In the genomic region with DNA sequence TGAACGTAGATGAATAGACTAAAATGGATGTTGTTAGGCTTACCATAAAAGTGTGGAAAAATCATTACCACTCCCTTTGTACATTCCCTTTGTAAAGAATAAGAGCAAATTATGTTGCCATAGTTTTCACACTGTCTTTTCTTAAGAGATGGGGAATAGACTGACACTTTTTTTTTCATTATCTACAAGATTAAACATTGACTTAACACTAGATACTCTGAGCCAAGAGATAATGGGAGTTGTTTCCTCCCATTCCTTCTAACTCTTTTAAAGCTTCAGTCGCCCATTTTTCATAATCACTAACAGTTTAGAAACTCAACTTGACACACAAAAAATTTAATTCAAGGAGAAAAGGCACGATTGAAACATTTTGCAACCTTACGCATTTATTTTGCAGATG, we compare ENCODE assay signal across 1 cellular context.
TF ChIP-seq lines count a peak whose summit lies in the region.

No MANE protein-coding gene starts in this region.

TF ChIP-seq in WTC11, 78 proteins besides CTCF, POLR2A, EP300 and RAD21 (continued from another document):
- TF ChIP-seq, protein P1, sequence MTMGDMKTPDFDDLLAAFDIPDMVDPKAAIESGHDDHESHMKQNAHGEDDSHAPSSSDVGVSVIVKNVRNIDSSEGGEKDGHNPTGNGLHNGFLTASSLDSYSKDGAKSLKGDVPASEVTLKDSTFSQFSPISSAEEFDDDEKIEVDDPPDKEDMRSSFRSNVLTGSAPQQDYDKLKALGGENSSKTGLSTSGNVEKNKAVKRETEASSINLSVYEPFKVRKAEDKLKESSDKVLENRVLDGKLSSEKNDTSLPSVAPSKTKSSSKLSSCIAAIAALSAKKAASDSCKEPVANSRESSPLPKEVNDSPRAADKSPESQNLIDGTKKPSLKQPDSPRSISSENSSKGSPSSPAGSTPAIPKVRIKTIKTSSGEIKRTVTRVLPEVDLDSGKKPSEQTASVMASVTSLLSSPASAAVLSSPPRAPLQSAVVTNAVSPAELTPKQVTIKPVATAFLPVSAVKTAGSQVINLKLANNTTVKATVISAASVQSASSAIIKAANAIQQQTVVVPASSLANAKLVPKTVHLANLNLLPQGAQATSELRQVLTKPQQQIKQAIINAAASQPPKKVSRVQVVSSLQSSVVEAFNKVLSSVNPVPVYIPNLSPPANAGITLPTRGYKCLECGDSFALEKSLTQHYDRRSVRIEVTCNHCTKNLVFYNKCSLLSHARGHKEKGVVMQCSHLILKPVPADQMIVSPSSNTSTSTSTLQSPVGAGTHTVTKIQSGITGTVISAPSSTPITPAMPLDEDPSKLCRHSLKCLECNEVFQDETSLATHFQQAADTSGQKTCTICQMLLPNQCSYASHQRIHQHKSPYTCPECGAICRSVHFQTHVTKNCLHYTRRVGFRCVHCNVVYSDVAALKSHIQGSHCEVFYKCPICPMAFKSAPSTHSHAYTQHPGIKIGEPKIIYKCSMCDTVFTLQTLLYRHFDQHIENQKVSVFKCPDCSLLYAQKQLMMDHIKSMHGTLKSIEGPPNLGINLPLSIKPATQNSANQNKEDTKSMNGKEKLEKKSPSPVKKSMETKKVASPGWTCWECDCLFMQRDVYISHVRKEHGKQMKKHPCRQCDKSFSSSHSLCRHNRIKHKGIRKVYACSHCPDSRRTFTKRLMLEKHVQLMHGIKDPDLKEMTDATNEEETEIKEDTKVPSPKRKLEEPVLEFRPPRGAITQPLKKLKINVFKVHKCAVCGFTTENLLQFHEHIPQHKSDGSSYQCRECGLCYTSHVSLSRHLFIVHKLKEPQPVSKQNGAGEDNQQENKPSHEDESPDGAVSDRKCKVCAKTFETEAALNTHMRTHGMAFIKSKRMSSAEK (CRISPR knock-in tag; IDR thresholded peaks at IDR 0.05; ENCODE audit: borderline replicate concordance), result no peak
- TF ChIP-seq FOXK1 (CRISPR knock-in tag; IDR thresholded peaks at IDR 0.05) (no peak), NFE2L1 (CRISPR knock-in tag; IDR thresholded peaks at IDR 0.05) (no peak), NR2C2 (CRISPR knock-in tag; IDR thresholded peaks at IDR 0.05) (no peak), RORB (CRISPR knock-in tag; IDR thresholded peaks at IDR 0.05) (no peak)
- TF ChIP-seq, protein P2, sequence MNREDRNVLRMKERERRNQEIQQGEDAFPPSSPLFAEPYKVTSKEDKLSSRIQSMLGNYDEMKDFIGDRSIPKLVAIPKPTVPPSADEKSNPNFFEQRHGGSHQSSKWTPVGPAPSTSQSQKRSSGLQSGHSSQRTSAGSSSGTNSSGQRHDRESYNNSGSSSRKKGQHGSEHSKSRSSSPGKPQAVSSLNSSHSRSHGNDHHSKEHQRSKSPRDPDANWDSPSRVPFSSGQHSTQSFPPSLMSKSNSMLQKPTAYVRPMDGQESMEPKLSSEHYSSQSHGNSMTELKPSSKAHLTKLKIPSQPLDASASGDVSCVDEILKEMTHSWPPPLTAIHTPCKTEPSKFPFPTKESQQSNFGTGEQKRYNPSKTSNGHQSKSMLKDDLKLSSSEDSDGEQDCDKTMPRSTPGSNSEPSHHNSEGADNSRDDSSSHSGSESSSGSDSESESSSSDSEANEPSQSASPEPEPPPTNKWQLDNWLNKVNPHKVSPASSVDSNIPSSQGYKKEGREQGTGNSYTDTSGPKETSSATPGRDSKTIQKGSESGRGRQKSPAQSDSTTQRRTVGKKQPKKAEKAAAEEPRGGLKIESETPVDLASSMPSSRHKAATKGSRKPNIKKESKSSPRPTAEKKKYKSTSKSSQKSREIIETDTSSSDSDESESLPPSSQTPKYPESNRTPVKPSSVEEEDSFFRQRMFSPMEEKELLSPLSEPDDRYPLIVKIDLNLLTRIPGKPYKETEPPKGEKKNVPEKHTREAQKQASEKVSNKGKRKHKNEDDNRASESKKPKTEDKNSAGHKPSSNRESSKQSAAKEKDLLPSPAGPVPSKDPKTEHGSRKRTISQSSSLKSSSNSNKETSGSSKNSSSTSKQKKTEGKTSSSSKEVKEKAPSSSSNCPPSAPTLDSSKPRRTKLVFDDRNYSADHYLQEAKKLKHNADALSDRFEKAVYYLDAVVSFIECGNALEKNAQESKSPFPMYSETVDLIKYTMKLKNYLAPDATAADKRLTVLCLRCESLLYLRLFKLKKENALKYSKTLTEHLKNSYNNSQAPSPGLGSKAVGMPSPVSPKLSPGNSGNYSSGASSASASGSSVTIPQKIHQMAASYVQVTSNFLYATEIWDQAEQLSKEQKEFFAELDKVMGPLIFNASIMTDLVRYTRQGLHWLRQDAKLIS (CRISPR knock-in tag; IDR thresholded peaks at IDR 0.05; ENCODE audit: borderline replicate concordance), result no peak
- TF ChIP-seq, protein P3, sequence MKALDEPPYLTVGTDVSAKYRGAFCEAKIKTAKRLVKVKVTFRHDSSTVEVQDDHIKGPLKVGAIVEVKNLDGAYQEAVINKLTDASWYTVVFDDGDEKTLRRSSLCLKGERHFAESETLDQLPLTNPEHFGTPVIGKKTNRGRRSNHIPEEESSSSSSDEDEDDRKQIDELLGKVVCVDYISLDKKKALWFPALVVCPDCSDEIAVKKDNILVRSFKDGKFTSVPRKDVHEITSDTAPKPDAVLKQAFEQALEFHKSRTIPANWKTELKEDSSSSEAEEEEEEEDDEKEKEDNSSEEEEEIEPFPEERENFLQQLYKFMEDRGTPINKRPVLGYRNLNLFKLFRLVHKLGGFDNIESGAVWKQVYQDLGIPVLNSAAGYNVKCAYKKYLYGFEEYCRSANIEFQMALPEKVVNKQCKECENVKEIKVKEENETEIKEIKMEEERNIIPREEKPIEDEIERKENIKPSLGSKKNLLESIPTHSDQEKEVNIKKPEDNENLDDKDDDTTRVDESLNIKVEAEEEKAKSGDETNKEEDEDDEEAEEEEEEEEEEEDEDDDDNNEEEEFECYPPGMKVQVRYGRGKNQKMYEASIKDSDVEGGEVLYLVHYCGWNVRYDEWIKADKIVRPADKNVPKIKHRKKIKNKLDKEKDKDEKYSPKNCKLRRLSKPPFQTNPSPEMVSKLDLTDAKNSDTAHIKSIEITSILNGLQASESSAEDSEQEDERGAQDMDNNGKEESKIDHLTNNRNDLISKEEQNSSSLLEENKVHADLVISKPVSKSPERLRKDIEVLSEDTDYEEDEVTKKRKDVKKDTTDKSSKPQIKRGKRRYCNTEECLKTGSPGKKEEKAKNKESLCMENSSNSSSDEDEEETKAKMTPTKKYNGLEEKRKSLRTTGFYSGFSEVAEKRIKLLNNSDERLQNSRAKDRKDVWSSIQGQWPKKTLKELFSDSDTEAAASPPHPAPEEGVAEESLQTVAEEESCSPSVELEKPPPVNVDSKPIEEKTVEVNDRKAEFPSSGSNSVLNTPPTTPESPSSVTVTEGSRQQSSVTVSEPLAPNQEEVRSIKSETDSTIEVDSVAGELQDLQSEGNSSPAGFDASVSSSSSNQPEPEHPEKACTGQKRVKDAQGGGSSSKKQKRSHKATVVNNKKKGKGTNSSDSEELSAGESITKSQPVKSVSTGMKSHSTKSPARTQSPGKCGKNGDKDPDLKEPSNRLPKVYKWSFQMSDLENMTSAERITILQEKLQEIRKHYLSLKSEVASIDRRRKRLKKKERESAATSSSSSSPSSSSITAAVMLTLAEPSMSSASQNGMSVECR (CRISPR knock-in tag; IDR thresholded peaks at IDR 0.05; ENCODE audit: borderline replicate concordance), result no peak
- TF ChIP-seq, protein P4, sequence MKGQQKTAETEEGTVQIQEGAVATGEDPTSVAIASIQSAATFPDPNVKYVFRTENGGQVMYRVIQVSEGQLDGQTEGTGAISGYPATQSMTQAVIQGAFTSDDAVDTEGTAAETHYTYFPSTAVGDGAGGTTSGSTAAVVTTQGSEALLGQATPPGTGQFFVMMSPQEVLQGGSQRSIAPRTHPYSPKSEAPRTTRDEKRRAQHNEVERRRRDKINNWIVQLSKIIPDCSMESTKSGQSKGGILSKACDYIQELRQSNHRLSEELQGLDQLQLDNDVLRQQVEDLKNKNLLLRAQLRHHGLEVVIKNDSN (CRISPR knock-in tag; IDR thresholded peaks at IDR 0.05), result no peak
- TF ChIP-seq, protein P5, sequence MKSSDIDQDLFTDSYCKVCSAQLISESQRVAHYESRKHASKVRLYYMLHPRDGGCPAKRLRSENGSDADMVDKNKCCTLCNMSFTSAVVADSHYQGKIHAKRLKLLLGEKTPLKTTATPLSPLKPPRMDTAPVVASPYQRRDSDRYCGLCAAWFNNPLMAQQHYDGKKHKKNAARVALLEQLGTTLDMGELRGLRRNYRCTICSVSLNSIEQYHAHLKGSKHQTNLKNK (CRISPR knock-in tag; IDR thresholded peaks at IDR 0.05), result no peak
- TF ChIP-seq, protein P6, sequence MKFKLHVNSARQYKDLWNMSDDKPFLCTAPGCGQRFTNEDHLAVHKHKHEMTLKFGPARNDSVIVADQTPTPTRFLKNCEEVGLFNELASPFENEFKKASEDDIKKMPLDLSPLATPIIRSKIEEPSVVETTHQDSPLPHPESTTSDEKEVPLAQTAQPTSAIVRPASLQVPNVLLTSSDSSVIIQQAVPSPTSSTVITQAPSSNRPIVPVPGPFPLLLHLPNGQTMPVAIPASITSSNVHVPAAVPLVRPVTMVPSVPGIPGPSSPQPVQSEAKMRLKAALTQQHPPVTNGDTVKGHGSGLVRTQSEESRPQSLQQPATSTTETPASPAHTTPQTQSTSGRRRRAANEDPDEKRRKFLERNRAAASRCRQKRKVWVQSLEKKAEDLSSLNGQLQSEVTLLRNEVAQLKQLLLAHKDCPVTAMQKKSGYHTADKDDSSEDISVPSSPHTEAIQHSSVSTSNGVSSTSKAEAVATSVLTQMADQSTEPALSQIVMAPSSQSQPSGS (CRISPR knock-in tag; IDR thresholded peaks at IDR 0.05; ENCODE audit: borderline replicate concordance, low read depth), result no peak
